8 cellular contexts compared by ENCODE assay signal in the genomic region with DNA sequence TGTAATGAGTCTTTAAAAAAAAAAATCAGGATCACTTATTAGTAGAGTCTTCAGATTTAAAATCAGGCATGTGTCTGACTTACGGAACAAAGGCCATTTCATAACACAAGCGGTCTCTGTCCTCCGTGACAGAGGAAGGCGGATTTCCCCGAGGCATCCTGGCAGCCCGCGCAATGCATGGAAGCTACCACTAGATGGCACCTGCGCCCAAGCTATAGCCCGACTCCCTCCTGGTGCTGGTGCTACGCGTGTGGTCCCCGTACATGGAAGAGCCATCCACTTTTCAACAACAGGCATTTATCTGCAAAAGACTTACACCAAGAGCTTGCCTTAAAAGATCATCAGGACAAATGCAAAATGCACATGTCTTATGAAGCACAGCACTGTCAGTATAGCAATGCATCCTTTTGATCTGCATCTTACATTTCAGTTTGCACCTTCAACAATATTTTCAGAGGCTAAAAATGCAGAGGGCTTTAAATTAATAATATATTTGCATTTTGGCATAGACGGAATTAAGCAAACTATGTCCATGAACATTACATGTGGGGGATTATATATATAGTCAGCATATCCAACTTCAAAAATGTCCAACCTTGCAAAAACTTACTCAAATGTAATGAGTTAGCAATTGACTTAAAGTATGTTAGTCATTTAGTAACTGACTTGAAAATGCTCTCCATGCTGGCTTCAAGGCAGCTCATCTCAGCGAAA.
DNase-seq lines count a peak whose midpoint lies in the region; ATAC-seq and TF ChIP-seq lines count a peak whose summit lies in the region.

No MANE protein-coding gene starts in this region.

- no peak overlapping the region for H2AFZ ChIP-seq in GM23338

- no peak overlapping the region for H3K4me2 ChIP-seq in GM23338

- TF ChIP-seq EP300 in suprapubic skin (IDR thresholded peaks at IDR 0.05), result no peak

- no peaks in the 10 kb centered on the region for H3K9me2 ChIP-seq in GM23338 (ENCODE audit: insufficient read depth)

- H3K4me3 Mint-ChIP-seq in GM23338, result no peak overlapping the region
- no peak overlapping the region for H3K4me3 Mint-ChIP-seq in activated T-helper 17 cell treated with anti-CD3 and anti-CD28 coated beads, Interleukin-2, amount 50 U/mL, for 72 hours

- TF ChIP-seq CTCF in GM23338 (conservative IDR thresholded peaks at IDR 0.05; ENCODE audit: low read depth in 2 of 2) (peak; percentile 85 to 97), suprapubic skin (IDR thresholded peaks at IDR 0.05) (peak; percentile 93 to 97)

- DNase-seq in G401 (ENCODE audit: low spot score) (peak; percentile 70), GM23338 (ENCODE audit: low spot score) (peak; percentile 82), LHCN-M2 (ENCODE audit: low read depth) (peak; percentile 51), RPMI8226 (peak; percentile 79), fibroblast of the conjunctiva (ENCODE audit: low read depth) (peak; percentile 55), nucleus accumbens (lab: John Stamatoyannopoulos, UW) (peak in 54 of 56 donors; percentile 19 to 93 (median 79)), suprapubic skin (ENCODE audit: low spot score in 2 of 2) (peak; percentile 90 to 91)

- peaks cover 8% of the 10 kb centered on the region for H3K36me3 Mint-ChIP-seq in GM23338 (ENCODE audit: low read depth)
- H3K36me3 Mint-ChIP-seq in activated T-helper 17 cell treated with anti-CD3 and anti-CD28 coated beads, Interleukin-2, amount 50 U/mL, for 72 hours (ENCODE audit: low read depth), result no peaks in the 10 kb centered on the region

- peaks cover 7% of the 10 kb centered on the region for H3K9me3 Mint-ChIP-seq in GM23338
- no peaks in the 10 kb centered on the region for H3K9me3 Mint-ChIP-seq in activated T-helper 17 cell treated with anti-CD3 and anti-CD28 coated beads, Interleukin-2, amount 50 U/mL, for 72 hours

- peaks cover 13% of the 10 kb centered on the region for H3K27me3 Mint-ChIP-seq in GM23338 (ENCODE audit: insufficient read depth, low read depth, poor library complexity)
- H3K27me3 Mint-ChIP-seq in activated T-helper 17 cell treated with anti-CD3 and anti-CD28 coated beads, Interleukin-2, amount 50 U/mL, for 72 hours, result no peaks in the 10 kb centered on the region

- no peaks in the 10 kb centered on the region for H3K79me2 ChIP-seq in GM23338 (replicated peaks; ENCODE audit: insufficient read depth)

- H3K27ac Mint-ChIP-seq in GM23338, result no peak overlapping the region
- no peak overlapping the region for H3K27ac Mint-ChIP-seq in activated T-helper 17 cell treated with anti-CD3 and anti-CD28 coated beads, Interleukin-2, amount 50 U/mL, for 72 hours

- ATAC-seq in GM23338, result peak; percentile 90
- peak; percentile 91 for ATAC-seq in activated T-helper 17 cell treated with anti-CD3 and anti-CD28 coated beads, Interleukin-2, amount 50 U/mL, for 72 hours (replicated peaks)

- TF ChIP-seq POLR2A in suprapubic skin (IDR thresholded peaks at IDR 0.05), result no peak

- H3K27me3 ChIP-seq in GM23338 (ENCODE audit: insufficient read depth) (no peaks in the 10 kb centered on the region), suprapubic skin (no peaks in the 10 kb centered on the region)

- WGBS in suprapubic skin, result 13% methylated on average over 14 of the region's 14 CpGs

- H3K4me3 ChIP-seq in GM23338 (no peak overlapping the region), suprapubic skin (no peak overlapping the region)

- H3K4me1 ChIP-seq in GM23338 (ENCODE audit: insufficient read depth), result 0 out of 2 replicates have a peak, but pooled peaks cover 4% of the 10 kb centered on the region
- peaks cover 20% of the 10 kb centered on the region for H3K4me1 ChIP-seq in suprapubic skin

- H3K27ac ChIP-seq in GM23338 (ENCODE audit: low read depth), result no peak overlapping the region
- H3K27ac ChIP-seq in suprapubic skin, result peak overlapping the region; percentile 62

- no peaks in the 10 kb centered on the region for H4K20me1 ChIP-seq in GM23338 (replicated peaks; ENCODE audit: insufficient read depth)

- no peaks in the 10 kb centered on the region for H3K36me3 ChIP-seq in GM23338 (ENCODE audit: insufficient read depth)
- no peaks in the 10 kb centered on the region for H3K36me3 ChIP-seq in suprapubic skin

- H3K4me1 Mint-ChIP-seq in GM23338, result peaks cover 19% of the 10 kb centered on the region
- no peaks in the 10 kb centered on the region for H3K4me1 Mint-ChIP-seq in activated T-helper 17 cell treated with anti-CD3 and anti-CD28 coated beads, Interleukin-2, amount 50 U/mL, for 72 hours

- H3K9me3 ChIP-seq in suprapubic skin, result no peaks in the 10 kb centered on the region

- no peaks in the 10 kb centered on the region for H3F3A ChIP-seq in GM23338 (replicated peaks; ENCODE audit: low read depth)

- in situ Hi-C loops in G401 (cut with HindIII; ENCODE audit: low sequenced_read_pairs), result no loop called here

TF ChIP-seq in GM23338, 12 proteins besides CTCF, POLR2A, EP300 and RAD21 (continues in another document):
- no peak for TF ChIP-seq ZNF462 (CRISPR knock-in tag; IDR thresholded peaks at IDR 0.05)
- no peak for TF ChIP-seq CREB1 (CRISPR knock-in tag; IDR thresholded peaks at IDR 0.05; ENCODE audit: low read depth)
- TF ChIP-seq ETS1 (IDR thresholded peaks at IDR 0.05), result no peak
- TF ChIP-seq ZNF331 (CRISPR knock-in tag; IDR thresholded peaks at IDR 0.05; ENCODE audit: low read depth), result no peak
- TF ChIP-seq EZH2phosphoT487 (IDR thresholded peaks at IDR 0.05; ENCODE audit: unreplicated experiment), result no peak
- no peak for TF ChIP-seq ZNF114 (CRISPR knock-in tag; IDR thresholded peaks at IDR 0.05)
